In genomic region chr4:68594678-68595077, GRCh38 we compare ENCODE assay signal across 2 cellular contexts.
TF ChIP-seq lines count a peak whose summit lies in the region.

No MANE protein-coding gene starts in this region.

TF ChIP-seq in liver, 16 proteins besides CTCF, POLR2A, EP300 and RAD21:
- peak; percentile 35 to 58 for TF ChIP-seq RXRA (IDR thresholded peaks at IDR 0.05)
- TF ChIP-seq FOXA1 (IDR thresholded peaks at IDR 0.05): no peak
- peak in 1 of 2 donors; percentile 14 for TF ChIP-seq JUND (IDR thresholded peaks at IDR 0.05)
- peak; percentile 43 to 52 for TF ChIP-seq HNF4A (conservative IDR thresholded peaks at IDR 0.05)
- TF ChIP-seq ATF3 (IDR thresholded peaks at IDR 0.05): no peak
- TF ChIP-seq SP1 (IDR thresholded peaks at IDR 0.05): peak; percentile 16
- peak; percentile 46 for TF ChIP-seq YY1 (IDR thresholded peaks at IDR 0.05)

TF ChIP-seq in HepG2, 621 proteins besides CTCF, POLR2A, EP300 and RAD21:
- no peak for TF ChIP-seq ZNF354B (CRISPR knock-in tag; IDR thresholded peaks at IDR 0.05)
- no peak for TF ChIP-seq NAIF1 (CRISPR knock-in tag; IDR thresholded peaks at IDR 0.05; ENCODE audit: borderline replicate concordance)
- TF ChIP-seq ZNF138 (CRISPR knock-in tag; IDR thresholded peaks at IDR 0.05; ENCODE audit: low read depth): no peak
- no peak for TF ChIP-seq ATF5 (CRISPR knock-in tag; IDR thresholded peaks at IDR 0.05; ENCODE audit: low read depth)
- no peak for TF ChIP-seq TARDBP (CRISPR knock-in tag; IDR thresholded peaks at IDR 0.05)
- no peak for TF ChIP-seq PAF1 (CRISPR knock-in tag; IDR thresholded peaks at IDR 0.05)
- TF ChIP-seq CEBPB (IDR thresholded peaks at IDR 0.05; ENCODE audit: borderline replicate concordance, low read depth, low read length): no peak
- TF ChIP-seq ELK4 (CRISPR knock-in tag; IDR thresholded peaks at IDR 0.05; ENCODE audit: borderline replicate concordance): no peak
- no peak for TF ChIP-seq ZNF333 (CRISPR knock-in tag; IDR thresholded peaks at IDR 0.05; ENCODE audit: borderline replicate concordance)
- TF ChIP-seq IKZF4 (CRISPR knock-in tag; IDR thresholded peaks at IDR 0.05; ENCODE audit: borderline replicate concordance, low read depth, not compliant biosample characterization): no peak
- TF ChIP-seq KAT8 (CRISPR knock-in tag; IDR thresholded peaks at IDR 0.05): no peak
- TF ChIP-seq FOXP4 (CRISPR knock-in tag; IDR thresholded peaks at IDR 0.05): no peak
- no peak for TF ChIP-seq MZF1 (CRISPR knock-in tag; IDR thresholded peaks at IDR 0.05; ENCODE audit: borderline replicate concordance)
- no peak for TF ChIP-seq ZFP36 (IDR thresholded peaks at IDR 0.05; ENCODE audit: borderline replicate concordance, low read depth, low read length, partially characterized antibody)
- no peak for TF ChIP-seq ATRX (CRISPR knock-in tag; IDR thresholded peaks at IDR 0.05; ENCODE audit: borderline replicate concordance)
- TF ChIP-seq ZNF782 (CRISPR knock-in tag; IDR thresholded peaks at IDR 0.05; ENCODE audit: borderline replicate concordance): no peak
- TF ChIP-seq ZNF275 (CRISPR knock-in tag; IDR thresholded peaks at IDR 0.05; ENCODE audit: borderline replicate concordance): no peak
- TF ChIP-seq SNAPC5 (CRISPR knock-in tag; IDR thresholded peaks at IDR 0.05; ENCODE audit: borderline replicate concordance): no peak
